In the genomic region with DNA sequence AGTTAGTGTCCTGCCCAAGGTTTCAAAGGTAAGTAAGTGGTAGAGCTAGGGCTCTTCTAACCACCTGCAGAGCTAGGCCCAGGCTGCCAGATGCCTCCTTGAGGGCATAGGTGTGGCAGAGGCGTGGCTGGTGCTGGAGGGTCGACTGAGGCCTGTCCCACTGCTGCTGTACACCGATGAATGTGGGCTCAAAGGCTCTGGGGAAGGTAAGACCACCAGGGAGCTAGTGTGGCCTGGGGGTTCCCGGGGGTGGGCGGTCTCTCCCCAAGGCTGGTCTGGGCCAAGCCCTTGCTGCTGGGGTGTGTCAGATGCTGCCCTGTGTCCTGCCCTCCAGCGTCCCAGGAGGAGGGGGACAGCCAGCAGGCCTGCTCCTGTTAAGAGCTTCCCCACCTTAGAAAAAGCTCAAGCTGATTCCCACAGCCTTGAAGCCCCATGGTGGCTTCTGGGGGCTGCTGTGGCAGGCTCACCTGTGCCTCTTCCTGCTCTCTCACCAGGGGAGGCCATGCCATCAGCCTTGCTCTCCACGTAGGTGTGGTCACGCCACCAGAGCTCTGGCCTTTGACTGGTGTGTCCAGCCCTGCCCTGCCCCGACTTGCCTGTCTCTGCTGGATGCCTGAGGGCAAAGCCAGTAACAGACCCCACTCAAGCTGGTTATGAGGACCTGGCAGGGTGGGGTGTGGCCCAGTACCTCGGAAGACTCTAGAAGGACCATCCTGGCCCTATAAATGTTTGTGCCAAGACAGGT, we compare ENCODE assay signal across 9 cellular contexts. TPM values are rescaled to one million over a fixed set of nuclear protein-coding genes. Genes with fewer than 3 reads are reported as not detected.
DNase-seq lines count a peak whose midpoint lies in the region; ATAC-seq, FAIRE-seq and TF ChIP-seq lines count a peak whose summit lies in the region.
"Had no signal": no experiment of that assay in that cellular context is flagged by ENCODE, and none has a peak within 500 bp of the region (broad histone marks: within the 10 kb centered on the region; RNA-seq: fewer than 3 reads in every experiment).

No MANE protein-coding gene starts in this region.

- peaks cover 8% of the 10 kb centered on the region for H3K36me3 ChIP-seq in CD8-positive, alpha-beta memory T cell (ENCODE audit: insufficient read depth, low read length)
- peaks cover 73% of the 10 kb centered on the region for H3K36me3 ChIP-seq in NT2/D1 (ENCODE audit: insufficient read depth, insufficient read length, low read length)
- peaks cover 6 to 22% of the 10 kb centered on the region in 2 experiments for H3K36me3 ChIP-seq in endothelial cell of umbilical vein (ENCODE audit: control insufficient read depth in 2 of 2, extremely low read depth in 1 of 2, insufficient read depth in 2 of 2, low read length in 2 of 2)

- dilution Hi-C loops in endothelial cell of umbilical vein (cut with MboI; ENCODE audit: extremely low pct_ligation_motif_present, low sequenced_read_pairs): no loop called here

- H3K4me1 Mint-ChIP-seq in CD8-positive, alpha-beta memory T cell: peaks cover 81 to 95% (median 82%) of the 10 kb centered on the region in 3 donors
- peaks cover 43% of the 10 kb centered on the region for H3K4me1 Mint-ChIP-seq in osteocyte (ENCODE audit: unreplicated experiment)

- no peaks in the 10 kb centered on the region for H3K9me3 Mint-ChIP-seq in CD8-positive, alpha-beta memory T cell
- H3K9me3 Mint-ChIP-seq in osteocyte (ENCODE audit: unreplicated experiment): no peaks in the 10 kb centered on the region

- BruUV-seq in endothelial cell of umbilical vein (replicated peaks; lab: Mats Ljungman, UMichigan): no TSS peak

- no peaks in the 10 kb centered on the region for H3K9me1 ChIP-seq in endothelial cell of umbilical vein (replicated peaks; ENCODE audit: control insufficient read depth, extremely low read depth, insufficient read depth, low read length)

- H3K27ac ChIP-seq in CD8-positive, alpha-beta memory T cell (ENCODE audit: low read depth, low read length): no peak overlapping the region
- peak overlapping the region; percentile 11 for H3K27ac ChIP-seq in endothelial cell of umbilical vein (ENCODE audit: insufficient read depth, low read depth, low read length)

- peaks cover 82% of the 10 kb centered on the region for H3K79me2 ChIP-seq in endothelial cell of umbilical vein (ENCODE audit: control insufficient read depth, insufficient read depth, low read length)

- no peak for DNase-seq in CD8-positive, alpha-beta memory T cell
- no peak for DNase-seq in NT2/D1 (ENCODE audit: low read depth, low spot score)
- DNase-seq in endothelial cell of umbilical vein (ENCODE audit: low read depth, low spot score): no peak
- no peak for DNase-seq in osteocyte (ENCODE audit: extremely low spot score, unreplicated experiment)
- no peak for DNase-seq in amygdala (lab: John Stamatoyannopoulos, UW)
- no peak for DNase-seq in NCI-H2107 (lab: John Stamatoyannopoulos, UW)
- DNase-seq: NCI-H748 treated with DMSO at 0.1 percent for 48 hours had no signal

- TF ChIP-seq POLR2A in endothelial cell of umbilical vein (IDR thresholded peaks at IDR 0.05; ENCODE audit: low read depth, low read length): no peak

- H3K36me3 Mint-ChIP-seq in CD8-positive, alpha-beta memory T cell: peaks cover 4 to 34% (median 7%) of the 10 kb centered on the region in 3 donors
- peaks cover 15% of the 10 kb centered on the region for H3K36me3 Mint-ChIP-seq in osteocyte (ENCODE audit: unreplicated experiment)

- CTCF ChIA-PET in CD8-positive, alpha-beta memory T cell (lab: Charles Lee): interaction anchor here (6.5 to 31.7 kb wide), 4 partner anchors 3 to 39 kb away, joined by 61 to 1032 read pairs (median 218); a partner anchor contains a TSS
- CTCF ChIA-PET in endothelial cell of umbilical vein (lab: Charles Lee): interaction anchor here (1.3 to 16.4 kb wide), 5 partner anchors 8 to 44 kb away, joined by 3 to 464 read pairs (median 7); no protein-coding TSS in a partner anchor

- H3K4me3 Mint-ChIP-seq in CD8-positive, alpha-beta memory T cell: peak overlapping the region in 3 of 7 donors; percentile 9 to 56 (median 51)
- H3K4me3 Mint-ChIP-seq in osteocyte (ENCODE audit: unreplicated experiment): no peak overlapping the region

- intact Hi-C loops in endothelial cell of umbilical vein (cut with micrococcal nuclease): no loop called here

- peaks cover 0 to 5% of the 10 kb centered on the region in 2 donors for H3K27me3 Mint-ChIP-seq in CD8-positive, alpha-beta memory T cell
- no peaks in the 10 kb centered on the region for H3K27me3 Mint-ChIP-seq in osteocyte (ENCODE audit: unreplicated experiment)

- no peak overlapping the region for H3K4me3 ChIP-seq in CD8-positive, alpha-beta memory T cell (ENCODE audit: low read length)
- H3K4me3 ChIP-seq in NT2/D1 (ENCODE audit: insufficient read length, low read depth) (no peak overlapping the region), endothelial cell of umbilical vein (replicated peaks in 1 of 3; ENCODE audit: insufficient read depth in 1 of 3, low read depth in 1 of 3, low read length in 3 of 3) (no peak overlapping the region)

- no peak for TF ChIP-seq CTCF in endothelial cell of umbilical vein (IDR thresholded peaks at IDR 0.05; ENCODE audit: extremely low read depth in 1 of 2, insufficient read depth in 1 of 2, low read depth in 1 of 2, low read length in 2 of 2)
- TF ChIP-seq CTCF in osteocyte (IDR thresholded peaks at IDR 0.05): no peak

- no peak overlapping the region for H2AFZ ChIP-seq in endothelial cell of umbilical vein (ENCODE audit: low read depth, low read length)

- no peaks in the 10 kb centered on the region for H3K9me3 ChIP-seq in CD8-positive, alpha-beta memory T cell (ENCODE audit: low read length)
- H3K9me3 ChIP-seq in NT2/D1 (ENCODE audit: insufficient read depth, low read length) (no peaks in the 10 kb centered on the region), endothelial cell of umbilical vein (replicated peaks; ENCODE audit: control insufficient read depth, insufficient read depth, low read length) (no peaks in the 10 kb centered on the region)

- H4K20me1 ChIP-seq in endothelial cell of umbilical vein (replicated peaks; ENCODE audit: control insufficient read depth, extremely low read depth, insufficient read depth, low read length): no peaks in the 10 kb centered on the region

- H3K27ac Mint-ChIP-seq in CD8-positive, alpha-beta memory T cell: peak overlapping the region; percentile 78 to 98 (median 92)
- peak overlapping the region; percentile 65 for H3K27ac Mint-ChIP-seq in osteocyte (ENCODE audit: unreplicated experiment)

- no peak for ATAC-seq in HG03139 (IDR thresholded peaks at IDR 0.05; ENCODE audit: unreplicated experiment)
- no peak for ATAC-seq in HG02870 (IDR thresholded peaks at IDR 0.05; ENCODE audit: unreplicated experiment)

- no peaks in the 10 kb centered on the region for H3K27me3 ChIP-seq in CD8-positive, alpha-beta memory T cell (ENCODE audit: insufficient read depth, low read length, poor library complexity, severe bottlenecking)
- H3K27me3 ChIP-seq in NT2/D1 (ENCODE audit: insufficient read depth, insufficient read length) (no peaks in the 10 kb centered on the region), endothelial cell of umbilical vein (ENCODE audit: control insufficient read depth in 2 of 2, insufficient read depth in 2 of 2, low read length in 2 of 2) (no peaks in the 10 kb centered on the region)

- POLR2A ChIA-PET in CD8-positive, alpha-beta memory T cell (lab: Charles Lee): interaction anchor here (0.7 to 3.5 kb wide), 2 partner anchors 7 to 12 kb away, joined by 3 to 41 read pairs; no protein-coding TSS in a partner anchor
- POLR2A ChIA-PET in endothelial cell of umbilical vein (lab: Charles Lee): no interaction called here

- FAIRE-seq in endothelial cell of umbilical vein (lab: Jason Lieb, UNC): no peak

- H3K9ac ChIP-seq in NT2/D1 (ENCODE audit: insufficient read length, low read depth) (peak overlapping the region; percentile 17), endothelial cell of umbilical vein (replicated peaks; ENCODE audit: extremely low read depth, insufficient read depth, low read length) (no peak overlapping the region)

- H3K4me2 ChIP-seq in endothelial cell of umbilical vein (ENCODE audit: insufficient read depth, low read length): no peak overlapping the region

- peaks cover 76% of the 10 kb centered on the region for H3K4me1 ChIP-seq in CD8-positive, alpha-beta memory T cell (ENCODE audit: insufficient read depth, low read length)
- H3K4me1 ChIP-seq in NT2/D1 (ENCODE audit: insufficient read depth, insufficient read length) (peaks cover 57% of the 10 kb centered on the region), endothelial cell of umbilical vein (ENCODE audit: control insufficient read depth, extremely low read depth, insufficient read depth, low read length) (peaks cover 74% of the 10 kb centered on the region)

TF ChIP-seq in endothelial cell of umbilical vein, 7 proteins besides CTCF, POLR2A, EP300 and RAD21:
- TF ChIP-seq POLR2AphosphoS5 (IDR thresholded peaks at IDR 0.05; ENCODE audit: insufficient read depth, low read depth, low read length): peak; percentile 6
- TF ChIP-seq JUN (IDR thresholded peaks at IDR 0.05; ENCODE audit: borderline replicate concordance, insufficient read depth, insufficient read length, low read depth): no peak
- TF ChIP-seq GATA2 (IDR thresholded peaks at IDR 0.05; ENCODE audit: insufficient read depth, insufficient read length, low read depth, low read length): no peak

RNA-seq across cellular contexts. Expression of a gene that starts 36.8 kb away (rescaled TPM):
- 10 to 100 TPM; 46.8 to 48.9 TPM for total RNA-seq in CD8-positive, alpha-beta memory T cell
- polyA plus RNA-seq in CD8-positive, alpha-beta memory T cell: 11.1 TPM
- 97.9 and 111 TPM in 2 replicates for total RNA-seq in endothelial cell of umbilical vein
- polyA plus RNA-seq in endothelial cell of umbilical vein: 63.1 and 69.7 TPM in 2 replicates
- 74.6 and 75.9 TPM in 2 replicates for polyA plus RNA-seq in endothelial cell of umbilical vein (2011; cell fraction: cytosol; rRNA removed)
- polyA plus RNA-seq in endothelial cell of umbilical vein (2011; cell fraction: nucleus; rRNA removed): 53.9 and 63.7 TPM in 2 replicates
- polyA plus RNA-seq in endothelial cell of umbilical vein (2012): 51.2 and 67.6 TPM in 2 replicates
- polyA minus RNA-seq in endothelial cell of umbilical vein: 59.8 and 60.1 TPM in 2 replicates
- 3.2 TPM for polyA minus RNA-seq in endothelial cell of umbilical vein (2011; cell fraction: cytosol; rRNA and poly(A)+ RNA removed)
- polyA minus RNA-seq in endothelial cell of umbilical vein (2011; cell fraction: nucleus; rRNA and poly(A)+ RNA removed): 27.6 and 29.2 TPM in 2 replicates
- 36.4 and 37.4 TPM in 2 replicates for total RNA-seq in osteocyte
